ENCODE assay signal across 8 cellular contexts in genomic region chr6:26311012-26311384, GRCh38. TPM values are rescaled to one million over a fixed set of nuclear protein-coding genes. Genes with fewer than 3 reads are reported as not detected.
DNase-seq lines count a peak whose midpoint lies in the region; TF ChIP-seq lines count a peak whose summit lies in the region.

No MANE protein-coding gene starts in this region.

- intact Hi-C loops in stomach (cut with DNase I; ENCODE audit: low total_unique reads), result no loop called here

- no peak for TF ChIP-seq EP300 in stomach (IDR thresholded peaks at IDR 0.05)

- H2AFZ ChIP-seq in KMS-11 (ENCODE audit: low read depth), result no peak overlapping the region

- H3K9me3 ChIP-seq in skeletal muscle satellite cell (replicated peaks; ENCODE audit: low read length) (no peaks in the 10 kb centered on the region), stomach (no peaks in the 10 kb centered on the region)

- H3K27me3 ChIP-seq in KMS-11 (ENCODE audit: insufficient read depth, low read depth), result no peaks in the 10 kb centered on the region
- no peaks in the 10 kb centered on the region for H3K27me3 ChIP-seq in skeletal muscle satellite cell (ENCODE audit: control insufficient read depth, insufficient read depth, low read length)
- H3K27me3 ChIP-seq in stomach, result no peaks in the 10 kb centered on the region

- no peaks in the 10 kb centered on the region for H3K79me2 ChIP-seq in KMS-11 (ENCODE audit: insufficient read depth, low read depth)

- peak overlapping the region; percentile 64 for H3K4me2 ChIP-seq in KMS-11
- H3K4me2 ChIP-seq in skeletal muscle satellite cell (ENCODE audit: low read length), result peak overlapping the region; percentile 76

- H3K9ac ChIP-seq in KMS-11, result no peak overlapping the region; the same call in 1 of the 2 replicates
- H3K9ac ChIP-seq in skeletal muscle satellite cell (ENCODE audit: low read depth, low read length), result no peak overlapping the region

- no peak for TF ChIP-seq POLR2A in stomach (IDR thresholded peaks at IDR 0.05)

- in situ Hi-C loops in Caki2 (cut with HindIII; ENCODE audit: low pct_unique_long_range_greater_than_20kb, low sequenced_read_pairs), result no loop called here

- H3K27ac ChIP-seq in KMS-11, result peak overlapping the region; percentile 47; the same call in 1 of the 2 replicates
- no peak overlapping the region for H3K27ac ChIP-seq in stomach

- H3K4me1 ChIP-seq in KMS-11 (ENCODE audit: low read depth, poor library complexity, severe bottlenecking) (peaks cover 26% of the 10 kb centered on the region), skeletal muscle satellite cell (ENCODE audit: control insufficient read depth, insufficient read depth, low read length) (peaks cover 25% of the 10 kb centered on the region), stomach (peaks cover 4 to 34% (median 24%) of the 10 kb centered on the region in 4 donors)

- no peak overlapping the region for H3K4me3 ChIP-seq in KMS-11 (IDR thresholded peaks at IDR 0.05; ENCODE audit: insufficient read depth, low read depth, low read length)
- peak overlapping the region; percentile 46 for H3K4me3 ChIP-seq in skeletal muscle satellite cell (ENCODE audit: low read length)
- H3K4me3 ChIP-seq in stomach, result peak overlapping the region in 1 of 4 donors; percentile 46

- 14 to 21% (median 18%) methylated on average over 11 of the region's 11 CpGs for WGBS in stomach, 5 donors

- no peaks in the 10 kb centered on the region for H3K36me3 ChIP-seq in KMS-11 (ENCODE audit: insufficient read depth)
- H3K36me3 ChIP-seq in skeletal muscle satellite cell (ENCODE audit: insufficient read depth, low read length), result no peaks in the 10 kb centered on the region
- no peaks in the 10 kb centered on the region for H3K36me3 ChIP-seq in stomach

- DNase-seq in Caki2 (ENCODE audit: low read depth), result peak; percentile 63
- peak; percentile 51 for DNase-seq in activated CD4-positive, CD25-positive, alpha-beta regulatory T cell treated with anti-CD3 and anti-CD28 coated beads, Interleukin-2, amount 50 U/mL, for 72 hours
- DNase-seq in fibroblast of gingiva (ENCODE audit: low read depth), result peak; percentile 58
- no peak for DNase-seq in stomach
- no peak for DNase-seq in NCI-H2196 treated with DMSO at 0.1 percent for 48 hours (lab: John Stamatoyannopoulos, UW; ENCODE audit: unreplicated experiment)
- no peak for DNase-seq in DMS79 (lab: John Stamatoyannopoulos, UW)

- H4K20me1 ChIP-seq in KMS-11 (ENCODE audit: insufficient read depth), result no peaks in the 10 kb centered on the region

- TF ChIP-seq CTCF in KMS-11 (conservative IDR thresholded peaks at IDR 0.05; ENCODE audit: low read depth, low read length) (no peak), stomach (IDR thresholded peaks at IDR 0.05) (no peak)

RNA-seq across cellular contexts. Expression of gene BTN3A2, which starts 54.0 kb away (rescaled TPM):
- total RNA-seq in Caki2 (2014; rRNA removed; shearing (Covaris generic); ENCODE audit: low replicate concordance), result 34.2 and 38.7 TPM in 2 replicates
- total RNA-seq in skeletal muscle satellite cell (2012; rRNA removed), result 14.2 and 14.4 TPM in 2 replicates
- total RNA-seq in stomach, result 10 to 100 TPM in 4 of 5 donors, 1 to 10 TPM in 1; 4.0 to 60.1 (median 14.2) TPM
- 10 to 100 TPM in 2 of 3 donors, 1 to 10 TPM in 1; 9.3 to 17.1 (median 12.5) TPM for polyA plus RNA-seq in stomach

Comparison
In these comparisons a context has a peak if more than half of its experiments do, and no peak if none do; other contexts are left out.
1. DNase-seq: peak in Caki2 (single experiment), activated CD4-positive, CD25-positive, alpha-beta regulatory T cell treated with anti-CD3 and anti-CD28 coated beads, Interleukin-2, amount 50 U/mL, for 72 hours (single experiment) and fibroblast of gingiva (single experiment); none in stomach (single experiment), NCI-H2196 treated with DMSO at 0.1 percent for 48 hours (single experiment) and DMS79 (single experiment).